In the genomic region with DNA sequence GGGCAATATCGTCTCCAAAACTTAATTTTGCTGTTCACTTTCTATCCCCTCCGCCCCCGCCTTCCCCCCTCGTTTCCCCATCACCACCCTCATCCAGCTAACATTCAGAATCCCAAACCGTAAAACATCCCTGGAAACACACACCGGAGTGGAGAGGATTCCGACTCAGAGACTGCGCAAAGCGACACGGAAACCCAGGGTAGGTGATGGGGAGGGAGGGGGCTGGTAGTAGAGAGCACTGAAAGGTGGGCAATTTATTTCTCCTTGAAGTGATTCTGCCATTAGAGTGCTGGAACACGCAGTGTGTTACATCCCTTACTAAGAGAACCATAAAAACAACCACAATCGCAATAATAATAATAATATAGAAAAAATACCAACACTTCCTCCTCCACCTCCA, we compare ENCODE assay signal across 3 cellular contexts.
A peak's percentile ranks its signal among the peaks of the same experiment; 100 is the strongest.
TF ChIP-seq lines count a peak whose summit lies in the region.

No MANE protein-coding gene starts in this region.

TF ChIP-seq in SK-N-SH, 30 proteins besides CTCF, POLR2A, EP300 and RAD21:
- no peak for TF ChIP-seq TCF12 (IDR thresholded peaks at IDR 0.05)
- TF ChIP-seq EZH2phosphoT487 (IDR thresholded peaks at IDR 0.05; ENCODE audit: borderline replicate concordance, low read depth), result no peak
- TF ChIP-seq, protein P1, sequence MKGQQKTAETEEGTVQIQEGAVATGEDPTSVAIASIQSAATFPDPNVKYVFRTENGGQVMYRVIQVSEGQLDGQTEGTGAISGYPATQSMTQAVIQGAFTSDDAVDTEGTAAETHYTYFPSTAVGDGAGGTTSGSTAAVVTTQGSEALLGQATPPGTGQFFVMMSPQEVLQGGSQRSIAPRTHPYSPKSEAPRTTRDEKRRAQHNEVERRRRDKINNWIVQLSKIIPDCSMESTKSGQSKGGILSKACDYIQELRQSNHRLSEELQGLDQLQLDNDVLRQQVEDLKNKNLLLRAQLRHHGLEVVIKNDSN (IDR thresholded peaks at IDR 0.05; ENCODE audit: borderline replicate concordance, low read depth), result no peak
- TF ChIP-seq, protein P2, sequence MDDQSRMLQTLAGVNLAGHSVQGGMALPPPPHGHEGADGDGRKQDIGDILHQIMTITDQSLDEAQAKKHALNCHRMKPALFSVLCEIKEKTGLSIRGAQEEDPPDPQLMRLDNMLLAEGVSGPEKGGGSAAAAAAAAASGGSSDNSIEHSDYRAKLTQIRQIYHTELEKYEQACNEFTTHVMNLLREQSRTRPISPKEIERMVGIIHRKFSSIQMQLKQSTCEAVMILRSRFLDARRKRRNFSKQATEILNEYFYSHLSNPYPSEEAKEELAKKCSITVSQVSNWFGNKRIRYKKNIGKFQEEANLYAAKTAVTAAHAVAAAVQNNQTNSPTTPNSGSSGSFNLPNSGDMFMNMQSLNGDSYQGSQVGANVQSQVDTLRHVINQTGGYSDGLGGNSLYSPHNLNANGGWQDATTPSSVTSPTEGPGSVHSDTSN (IDR thresholded peaks at IDR 0.05), result no peak
- TF ChIP-seq, protein P3, sequence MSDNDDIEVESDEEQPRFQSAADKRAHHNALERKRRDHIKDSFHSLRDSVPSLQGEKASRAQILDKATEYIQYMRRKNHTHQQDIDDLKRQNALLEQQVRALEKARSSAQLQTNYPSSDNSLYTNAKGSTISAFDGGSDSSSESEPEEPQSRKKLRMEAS (IDR thresholded peaks at IDR 0.05; ENCODE audit: low read depth), result no peak
- no peak for TF ChIP-seq CHD2 (IDR thresholded peaks at IDR 0.05; ENCODE audit: low read length, partially characterized antibody)
- no peak for TF ChIP-seq SIN3A (IDR thresholded peaks at IDR 0.05; ENCODE audit: borderline replicate concordance, low read depth, low read length)
- no peak for TF ChIP-seq GATA2 (CRISPR knock-in tag; IDR thresholded peaks at IDR 0.05)
- TF ChIP-seq POLR2AphosphoS5 (IDR thresholded peaks at IDR 0.05; ENCODE audit: low read depth, low read length), result no peak
- no peak for TF ChIP-seq SMC3 (IDR thresholded peaks at IDR 0.05; ENCODE audit: low read depth, low read length)
- no peak for TF ChIP-seq NFIC (IDR thresholded peaks at IDR 0.05; ENCODE audit: borderline replicate concordance)
- TF ChIP-seq, protein P4, sequence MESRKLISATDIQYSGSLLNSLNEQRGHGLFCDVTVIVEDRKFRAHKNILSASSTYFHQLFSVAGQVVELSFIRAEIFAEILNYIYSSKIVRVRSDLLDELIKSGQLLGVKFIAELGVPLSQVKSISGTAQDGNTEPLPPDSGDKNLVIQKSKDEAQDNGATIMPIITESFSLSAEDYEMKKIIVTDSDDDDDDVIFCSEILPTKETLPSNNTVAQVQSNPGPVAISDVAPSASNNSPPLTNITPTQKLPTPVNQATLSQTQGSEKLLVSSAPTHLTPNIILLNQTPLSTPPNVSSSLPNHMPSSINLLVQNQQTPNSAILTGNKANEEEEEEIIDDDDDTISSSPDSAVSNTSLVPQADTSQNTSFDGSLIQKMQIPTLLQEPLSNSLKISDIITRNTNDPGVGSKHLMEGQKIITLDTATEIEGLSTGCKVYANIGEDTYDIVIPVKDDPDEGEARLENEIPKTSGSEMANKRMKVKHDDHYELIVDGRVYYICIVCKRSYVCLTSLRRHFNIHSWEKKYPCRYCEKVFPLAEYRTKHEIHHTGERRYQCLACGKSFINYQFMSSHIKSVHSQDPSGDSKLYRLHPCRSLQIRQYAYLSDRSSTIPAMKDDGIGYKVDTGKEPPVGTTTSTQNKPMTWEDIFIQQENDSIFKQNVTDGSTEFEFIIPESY (IDR thresholded peaks at IDR 0.05; ENCODE audit: borderline replicate concordance, low read depth), result no peak

TF ChIP-seq in SK-N-SH treated with all-trans-retinoic acid at 6 μM for 48 hours, 23 proteins besides CTCF, POLR2A, EP300 and RAD21:
- no peak for TF ChIP-seq RARB (CRISPR knock-in tag; IDR thresholded peaks at IDR 0.05)
- no peak for TF ChIP-seq ESRRG (CRISPR knock-in tag; IDR thresholded peaks at IDR 0.05)
- no peak for TF ChIP-seq ZFP3 (CRISPR knock-in tag; IDR thresholded peaks at IDR 0.05)
- TF ChIP-seq OSR1 (CRISPR knock-in tag; IDR thresholded peaks at IDR 0.05), result no peak
- no peak for TF ChIP-seq GLIS3 (CRISPR knock-in tag; IDR thresholded peaks at IDR 0.05)
- TF ChIP-seq ZNF70 (CRISPR knock-in tag; IDR thresholded peaks at IDR 0.05), result no peak
- TF ChIP-seq TOX (CRISPR knock-in tag; IDR thresholded peaks at IDR 0.05; ENCODE audit: borderline replicate concordance), result no peak
- TF ChIP-seq, protein P5, sequence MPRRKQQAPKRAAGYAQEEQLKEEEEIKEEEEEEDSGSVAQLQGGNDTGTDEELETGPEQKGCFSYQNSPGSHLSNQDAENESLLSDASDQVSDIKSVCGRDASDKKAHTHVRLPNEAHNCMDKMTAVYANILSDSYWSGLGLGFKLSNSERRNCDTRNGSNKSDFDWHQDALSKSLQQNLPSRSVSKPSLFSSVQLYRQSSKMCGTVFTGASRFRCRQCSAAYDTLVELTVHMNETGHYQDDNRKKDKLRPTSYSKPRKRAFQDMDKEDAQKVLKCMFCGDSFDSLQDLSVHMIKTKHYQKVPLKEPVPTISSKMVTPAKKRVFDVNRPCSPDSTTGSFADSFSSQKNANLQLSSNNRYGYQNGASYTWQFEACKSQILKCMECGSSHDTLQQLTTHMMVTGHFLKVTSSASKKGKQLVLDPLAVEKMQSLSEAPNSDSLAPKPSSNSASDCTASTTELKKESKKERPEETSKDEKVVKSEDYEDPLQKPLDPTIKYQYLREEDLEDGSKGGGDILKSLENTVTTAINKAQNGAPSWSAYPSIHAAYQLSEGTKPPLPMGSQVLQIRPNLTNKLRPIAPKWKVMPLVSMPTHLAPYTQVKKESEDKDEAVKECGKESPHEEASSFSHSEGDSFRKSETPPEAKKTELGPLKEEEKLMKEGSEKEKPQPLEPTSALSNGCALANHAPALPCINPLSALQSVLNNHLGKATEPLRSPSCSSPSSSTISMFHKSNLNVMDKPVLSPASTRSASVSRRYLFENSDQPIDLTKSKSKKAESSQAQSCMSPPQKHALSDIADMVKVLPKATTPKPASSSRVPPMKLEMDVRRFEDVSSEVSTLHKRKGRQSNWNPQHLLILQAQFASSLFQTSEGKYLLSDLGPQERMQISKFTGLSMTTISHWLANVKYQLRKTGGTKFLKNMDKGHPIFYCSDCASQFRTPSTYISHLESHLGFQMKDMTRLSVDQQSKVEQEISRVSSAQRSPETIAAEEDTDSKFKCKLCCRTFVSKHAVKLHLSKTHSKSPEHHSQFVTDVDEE (CRISPR knock-in tag; IDR thresholded peaks at IDR 0.05), result no peak
- TF ChIP-seq, protein P6, sequence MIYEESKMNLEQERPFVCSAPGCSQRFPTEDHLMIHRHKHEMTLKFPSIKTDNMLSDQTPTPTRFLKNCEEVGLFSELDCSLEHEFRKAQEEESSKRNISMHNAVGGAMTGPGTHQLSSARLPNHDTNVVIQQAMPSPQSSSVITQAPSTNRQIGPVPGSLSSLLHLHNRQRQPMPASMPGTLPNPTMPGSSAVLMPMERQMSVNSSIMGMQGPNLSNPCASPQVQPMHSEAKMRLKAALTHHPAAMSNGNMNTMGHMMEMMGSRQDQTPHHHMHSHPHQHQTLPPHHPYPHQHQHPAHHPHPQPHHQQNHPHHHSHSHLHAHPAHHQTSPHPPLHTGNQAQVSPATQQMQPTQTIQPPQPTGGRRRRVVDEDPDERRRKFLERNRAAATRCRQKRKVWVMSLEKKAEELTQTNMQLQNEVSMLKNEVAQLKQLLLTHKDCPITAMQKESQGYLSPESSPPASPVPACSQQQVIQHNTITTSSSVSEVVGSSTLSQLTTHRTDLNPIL (CRISPR knock-in tag; IDR thresholded peaks at IDR 0.05; ENCODE audit: low read depth), result no peak

TF ChIP-seq in endothelial cell of umbilical vein, 7 proteins besides CTCF, POLR2A, EP300 and RAD21:
- TF ChIP-seq JUN (IDR thresholded peaks at IDR 0.05; ENCODE audit: borderline replicate concordance, insufficient read depth, insufficient read length, low read depth), result no peak
- TF ChIP-seq EZH2 (IDR thresholded peaks at IDR 0.05; ENCODE audit: borderline replicate concordance, low read depth, low read length, severe bottlenecking), result peak; percentile 18
- TF ChIP-seq MYC (IDR thresholded peaks at IDR 0.05; ENCODE audit: low read depth, low read length), result no peak
- TF ChIP-seq FOS (IDR thresholded peaks at IDR 0.05; ENCODE audit: borderline replicate concordance, insufficient read depth, low read length), result no peak
- no peak for TF ChIP-seq POLR2AphosphoS5 (IDR thresholded peaks at IDR 0.05; ENCODE audit: insufficient read depth, low read depth, low read length)
